ENCODE assay signal across 18 cellular contexts in the genomic region with DNA sequence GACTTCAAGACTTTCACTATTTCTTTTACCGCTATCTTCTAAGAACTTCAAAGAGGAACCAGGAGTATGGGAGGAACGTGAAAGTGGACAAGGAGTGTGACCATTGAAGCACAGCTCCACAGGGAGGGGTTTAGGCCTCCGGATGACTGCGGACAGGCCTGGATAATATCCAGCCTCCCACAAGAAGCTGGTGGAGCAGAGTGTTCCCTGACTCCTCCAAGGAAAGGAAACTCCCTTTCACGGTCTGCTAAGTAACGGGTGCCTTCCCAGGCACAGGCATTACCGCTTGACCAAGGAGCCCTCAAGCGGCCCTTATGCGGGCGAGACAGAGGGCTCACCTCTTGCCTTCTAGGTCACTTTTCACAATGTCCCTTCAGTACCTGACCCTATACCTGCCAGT.
A peak's percentile ranks its signal among the peaks of the same experiment; 100 is the strongest.
DNase-seq lines count a peak whose midpoint lies in the region; ATAC-seq, FAIRE-seq and TF ChIP-seq lines count a peak whose summit lies in the region.
"Had no signal": no experiment of that assay in that cellular context is flagged by ENCODE, and none has a peak within 500 bp of the region (broad histone marks: within the 10 kb centered on the region; RNA-seq: fewer than 3 reads in every experiment).

No MANE protein-coding gene starts in this region.

- no peaks in the 10 kb centered on the region for H3K27me3 Mint-ChIP-seq in T-helper 2 cell treated with Interferon-gamma antibody and Interleukin-4, amounts not matched to agents 5 μg/mL and 100 μg/mL, for 36 hours (ENCODE audit: low read depth)
- H3K27me3 Mint-ChIP-seq: CD4-positive, alpha-beta memory T cell had no signal

- H3K36me3 ChIP-seq in neuron (ENCODE audit: insufficient read depth, low read length) (no peaks in the 10 kb centered on the region), testis (ENCODE audit: low read depth, missing control alignments) (no peaks in the 10 kb centered on the region), sigmoid colon (no peaks in the 10 kb centered on the region)
- H3K36me3 ChIP-seq: BLaER1 had no signal

- H3K4me3 ChIP-seq in neuron (ENCODE audit: low read length) (no peak overlapping the region), testis (no peak overlapping the region), sigmoid colon (no peak overlapping the region)
- H3K4me3 ChIP-seq: BLaER1 had no signal

- ATAC-seq in GM18498 (IDR thresholded peaks at IDR 0.05; ENCODE audit: unreplicated experiment): no peak
- ATAC-seq: HCT116 had no signal

- TF ChIP-seq EP300 in sigmoid colon (IDR thresholded peaks at IDR 0.05): no peak

- H2AFZ ChIP-seq in neuron (ENCODE audit: low read depth, low read length): peak overlapping the region; percentile 10

- no peak overlapping the region for H3K4me3 Mint-ChIP-seq in T-helper 2 cell treated with Interferon-gamma antibody and Interleukin-4, amounts not matched to agents 5 μg/mL and 100 μg/mL, for 36 hours
- H3K4me3 Mint-ChIP-seq: CD14-positive monocyte; CD4-positive, alpha-beta memory T cell; HFFc6 had no signal

- no peak for FAIRE-seq in RCC 7860 (lab: Jason Lieb, UNC)

- TF ChIP-seq CTCF in testis (IDR thresholded peaks at IDR 0.05) (no peak), sigmoid colon (IDR thresholded peaks at IDR 0.05) (no peak)

- H3K27ac Mint-ChIP-seq in T-helper 2 cell treated with Interferon-gamma antibody and Interleukin-4, amounts not matched to agents 5 μg/mL and 100 μg/mL, for 36 hours: no peak overlapping the region
- H3K27ac Mint-ChIP-seq: CD14-positive monocyte; CD4-positive, alpha-beta memory T cell; HFFc6 had no signal

- intact Hi-C loops in testis (cut with DNase I; ENCODE audit: low total_unique reads) (no loop called here), sigmoid colon (cut with DNase I) (no loop called here)

- TF ChIP-seq POLR2A in testis (IDR thresholded peaks at IDR 0.05) (no peak), sigmoid colon (IDR thresholded peaks at IDR 0.05) (no peak)

- H3K27me3 ChIP-seq in neuron (ENCODE audit: insufficient read depth, low read length): no peaks in the 10 kb centered on the region
- H3K27me3 ChIP-seq in testis: no peaks in the 10 kb centered on the region
- no peaks in the 10 kb centered on the region for H3K27me3 ChIP-seq in sigmoid colon
- H3K27me3 ChIP-seq: BLaER1 had no signal

- 22 to 37% methylated on average over 10 of the region's 10 CpGs for WGBS in testis, 2 donors
- WGBS in sigmoid colon, 2 donors: 91 to 95% methylated on average over 10 of the region's 10 CpGs

- H3K9me3 ChIP-seq in neuron (ENCODE audit: low read length) (no peaks in the 10 kb centered on the region), testis (no peaks in the 10 kb centered on the region), sigmoid colon (peaks cover 0 to 5% (median 0%) of the 10 kb centered on the region in 4 donors)
- H3K9me3 ChIP-seq: BLaER1 had no signal

- H3K4me1 ChIP-seq in neuron (ENCODE audit: insufficient read depth, low read length): no peaks in the 10 kb centered on the region
- H3K4me1 ChIP-seq in testis: no peaks in the 10 kb centered on the region
- no peaks in the 10 kb centered on the region for H3K4me1 ChIP-seq in sigmoid colon
- H3K4me1 ChIP-seq: BLaER1 had no signal

- no peaks in the 10 kb centered on the region for H3K4me1 Mint-ChIP-seq in T-helper 2 cell treated with Interferon-gamma antibody and Interleukin-4, amounts not matched to agents 5 μg/mL and 100 μg/mL, for 36 hours (ENCODE audit: low read depth)
- H3K4me1 Mint-ChIP-seq: CD14-positive monocyte; CD4-positive, alpha-beta memory T cell had no signal

- H3K9me3 Mint-ChIP-seq in T-helper 2 cell treated with Interferon-gamma antibody and Interleukin-4, amounts not matched to agents 5 μg/mL and 100 μg/mL, for 36 hours: peaks cover 39% of the 10 kb centered on the region

- DNase-seq in RCC 7860 (ENCODE audit: low spot score): peak; percentile 15
- peak; percentile 67 for DNase-seq in kidney glomerular epithelial cell (lab: John Stamatoyannopoulos, UW)
- peak; percentile 70 for DNase-seq in testis
- no peak for DNase-seq in T-helper 2 cell treated with Interferon-gamma antibody and Interleukin-4, amounts not matched to agents 5 μg/mL and 100 μg/mL, for 36 hours (ENCODE audit: low spot score)
- no peak for DNase-seq in sigmoid colon
- DNase-seq: 8988T; Calu3; CD4-positive, alpha-beta memory T cell; DMS79 treated with DMSO at 0.1 percent for 48 hours; GF-D8; GOT3; H7; HFFc6 had no signal

- H3K27ac ChIP-seq in testis: no peak overlapping the region
- H3K27ac ChIP-seq in sigmoid colon: no peak overlapping the region
- H3K27ac ChIP-seq: BLaER1 had no signal

- no peaks in the 10 kb centered on the region for H3K36me3 Mint-ChIP-seq in T-helper 2 cell treated with Interferon-gamma antibody and Interleukin-4, amounts not matched to agents 5 μg/mL and 100 μg/mL, for 36 hours (ENCODE audit: low read depth)
- H3K36me3 Mint-ChIP-seq: CD14-positive monocyte; CD4-positive, alpha-beta memory T cell had no signal

Comparison
In these comparisons a context has a peak if more than half of its experiments do, and no peak if none do; other contexts are left out.
1. DNase-seq: peak in RCC 7860 (single experiment), kidney glomerular epithelial cell (single experiment) and testis (single experiment); none in T-helper 2 cell treated with Interferon-gamma antibody and Interleukin-4, amounts not matched to agents 5 μg/mL and 100 μg/mL, for 36 hours (single experiment) and sigmoid colon (single experiment).